In genomic region chr2:120239488-120240287, GRCh38 we compare ENCODE assay signal across 8 cellular contexts. TPM values are rescaled to one million over a fixed set of nuclear protein-coding genes. Genes with fewer than 3 reads are reported as not detected.
DNase-seq lines count a peak whose midpoint lies in the region; ATAC-seq and TF ChIP-seq lines count a peak whose summit lies in the region.
"Had no signal": no experiment of that assay in that cellular context is flagged by ENCODE, and none has a peak within 500 bp of the region (broad histone marks: within the 10 kb centered on the region; RNA-seq: fewer than 3 reads in every experiment).

No MANE protein-coding gene starts in this region.

- H3K27me3 ChIP-seq in HUES6 (ENCODE audit: control insufficient read depth, insufficient read depth, low read length), result no peaks in the 10 kb centered on the region; the same call in 1 of the 2 replicates
- peaks cover 0 to 3% of the 10 kb centered on the region in 2 donors for H3K27me3 ChIP-seq in tibial artery

- H3K27ac ChIP-seq in HUES6 (ENCODE audit: low read depth, low read length) (no peak overlapping the region), tibial artery (no peak overlapping the region)

- TF ChIP-seq CTCF in choroid plexus epithelial cell (conservative IDR thresholded peaks at IDR 0.05; ENCODE audit: low read depth, low read length) (no peak), tibial artery (IDR thresholded peaks at IDR 0.05) (no peak)

- no peak for ATAC-seq in activated CD8-positive, alpha-beta memory T cell treated with anti-CD3 and anti-CD28 coated beads, Interleukin-2, amount 10 ng/mL, durations not matched to agents 7 days and 5 days

- intact Hi-C loops in tibial artery (cut with DNase I; ENCODE audit: low total_unique reads), result no loop called here

- DNase-seq in choroid plexus epithelial cell (ENCODE audit: low read depth) (peak; percentile 88), kidney tubule cell (ENCODE audit: low spot score) (peak; percentile 89), tibial artery (peak; percentile 17 to 53), DMS114 treated with DMSO at 0.1 percent for 48 hours (lab: John Stamatoyannopoulos, UW; ENCODE audit: unreplicated experiment) (no peak)
- DNase-seq in activated CD8-positive, alpha-beta memory T cell treated with anti-CD3 and anti-CD28 coated beads, Interleukin-2, amount 10 ng/mL, durations not matched to agents 7 days and 5 days, result no peak
- no peak for DNase-seq in activated T-cell treated with anti-CD3 and anti-CD28 coated beads, Interleukin-2, amount 50 U/mL, for 48 hours

- H3K27me3 Mint-ChIP-seq in activated CD8-positive, alpha-beta memory T cell treated with anti-CD3 and anti-CD28 coated beads, Interleukin-2, amount 10 ng/mL, durations not matched to agents 7 days and 5 days, result no peaks in the 10 kb centered on the region
- H3K27me3 Mint-ChIP-seq: IgD-negative memory B cell had no signal

- no peak overlapping the region for H3K27ac Mint-ChIP-seq in activated CD8-positive, alpha-beta memory T cell treated with anti-CD3 and anti-CD28 coated beads, Interleukin-2, amount 10 ng/mL, durations not matched to agents 7 days and 5 days
- H3K27ac Mint-ChIP-seq: IgD-negative memory B cell had no signal

- CTCF ChIA-PET in activated CD8-positive, alpha-beta memory T cell treated with anti-CD3 and anti-CD28 coated beads, Interleukin-2, amount 10 ng/mL, durations not matched to agents 7 days and 5 days (lab: Charles Lee), result interaction anchor here (1.1 to 1.7 kb wide), 2 partner anchors 12 to 73 kb away, joined by 3 to 4 read pairs; no protein-coding TSS in a partner anchor

- H3K4me3 ChIP-seq in HUES6 (ENCODE audit: low read depth, low read length) (0 out of 2 replicates have a peak overlapping the region, but pooled peaks have one; percentile 2), choroid plexus epithelial cell (ENCODE audit: low read depth, low read length) (no peak overlapping the region), tibial artery (no peak overlapping the region)

- H3K4me1 ChIP-seq in HUES6 (ENCODE audit: control insufficient read depth, insufficient read depth, low read length) (peaks cover 29% of the 10 kb centered on the region), tibial artery (peaks cover 0 to 12% (median 10%) of the 10 kb centered on the region in 4 donors)

- no peak overlapping the region for H3K9ac ChIP-seq in HUES6 (ENCODE audit: low read length)

- H3K9me3 Mint-ChIP-seq in activated CD8-positive, alpha-beta memory T cell treated with anti-CD3 and anti-CD28 coated beads, Interleukin-2, amount 10 ng/mL, durations not matched to agents 7 days and 5 days (ENCODE audit: low read depth), result peaks cover 5% of the 10 kb centered on the region

- peaks cover 6% of the 10 kb centered on the region for H3K4me1 Mint-ChIP-seq in activated CD8-positive, alpha-beta memory T cell treated with anti-CD3 and anti-CD28 coated beads, Interleukin-2, amount 10 ng/mL, durations not matched to agents 7 days and 5 days
- H3K4me1 Mint-ChIP-seq: IgD-negative memory B cell had no signal

- peaks cover 2% of the 10 kb centered on the region for H3K36me3 Mint-ChIP-seq in activated CD8-positive, alpha-beta memory T cell treated with anti-CD3 and anti-CD28 coated beads, Interleukin-2, amount 10 ng/mL, durations not matched to agents 7 days and 5 days

- no peak overlapping the region for H3K4me3 Mint-ChIP-seq in activated CD8-positive, alpha-beta memory T cell treated with anti-CD3 and anti-CD28 coated beads, Interleukin-2, amount 10 ng/mL, durations not matched to agents 7 days and 5 days
- H3K4me3 Mint-ChIP-seq: IgD-negative memory B cell had no signal

- H3K36me3 ChIP-seq in HUES6 (ENCODE audit: control insufficient read depth, insufficient read depth, low read length) (no peaks in the 10 kb centered on the region), tibial artery (no peaks in the 10 kb centered on the region)

- H3K9me3 ChIP-seq in HUES6 (ENCODE audit: control insufficient read depth, insufficient read depth, low read depth, low read length) (no peaks in the 10 kb centered on the region), tibial artery (no peaks in the 10 kb centered on the region)

RNA-seq across cellular contexts. Expression of gene RALB, which starts 13.0 kb away (rescaled TPM):
- total RNA-seq in activated CD8-positive, alpha-beta memory T cell treated with anti-CD3 and anti-CD28 coated beads, Interleukin-2, amount 10 ng/mL, durations not matched to agents 7 days and 5 days, result 10 to 100 TPM; 36.7 to 41.8 TPM

RNA-seq across cellular contexts. Expression of gene TMEM185B, which starts 16.5 kb away (rescaled TPM):
- 10 to 100 TPM; 20.3 to 21.4 TPM for total RNA-seq in activated CD8-positive, alpha-beta memory T cell treated with anti-CD3 and anti-CD28 coated beads, Interleukin-2, amount 10 ng/mL, durations not matched to agents 7 days and 5 days

Comparison
In these comparisons a context has a peak if more than half of its experiments do, and no peak if none do; other contexts are left out.
1. DNase-seq: peak in choroid plexus epithelial cell (single experiment), kidney tubule cell (single experiment) and tibial artery (2 of 2); none in DMS114 treated with DMSO at 0.1 percent for 48 hours (single experiment), activated CD8-positive, alpha-beta memory T cell treated with anti-CD3 and anti-CD28 coated beads, Interleukin-2, amount 10 ng/mL, durations not matched to agents 7 days and 5 days (single experiment) and activated T-cell treated with anti-CD3 and anti-CD28 coated beads, Interleukin-2, amount 50 U/mL, for 48 hours (0 of 2).